Comparison of ENCODE assay signal across 19 cellular contexts in genomic region chr10:46309511-46310142, GRCh38. TPM values are rescaled to one million over a fixed set of nuclear protein-coding genes. Genes with fewer than 3 reads are reported as not detected.
"Had no signal": no experiment of that assay in that cellular context is flagged by ENCODE, and none has a peak within 500 bp of the region (broad histone marks: within the 10 kb centered on the region; RNA-seq: fewer than 3 reads in every experiment).

No MANE protein-coding gene starts in this region.

- H3K27me3 ChIP-seq: body of pancreas, ovary had no signal

- DNase-seq: activated CD4-positive, alpha-beta T cell treated with anti-CD3 and anti-CD28 coated beads, Interleukin-2, amount 50 U/mL, for 4 hours; activated naive CD4-positive, alpha-beta T cell; foreskin fibroblast; hippocampal formation; mammary epithelial cell; stimulated activated CD4-positive, alpha-beta T cell treated with anti-CD3 and anti-CD28 coated beads, Interleukin-4, amount 100 ng/mL, for 4 hours; T-helper 1 cell had no signal

- H3K4me3 ChIP-seq: body of pancreas, ovary had no signal

- H3K4me1 Mint-ChIP-seq: neural crest cell; stimulated activated memory B cell treated with anti-CD40 and anti-IgM and Interleukin-4, amounts not matched to agents 10 μg/mL and 1 μg/mL and 100 μg/mL, for 72 hours had no signal

- H3K27ac Mint-ChIP-seq: activated T-helper 1 cell treated with anti-CD3 and anti-CD28 coated beads, Interleukin-12 subunit alpha, Interleukin-12 subunit beta, Interleukin-2, Interleukin-4 antibody, amounts not matched to agents 30 ng/mL and 10 ng/mL and 1 ng/mL, durations not matched to agents 14 hours and 24 hours and 36 hours; stimulated activated memory B cell treated with anti-CD40 and anti-IgM and Interleukin-4, amounts not matched to agents 10 μg/mL and 1 μg/mL and 100 μg/mL, for 72 hours had no signal

- H3K36me3 ChIP-seq: ovary had no signal

- H3K9me3 ChIP-seq: body of pancreas, ovary had no signal

- H3K4me3 Mint-ChIP-seq: activated T-helper 1 cell treated with anti-CD3 and anti-CD28 coated beads, Interleukin-12 subunit alpha, Interleukin-12 subunit beta, Interleukin-2, Interleukin-4 antibody, amounts not matched to agents 30 ng/mL and 10 ng/mL and 1 ng/mL, durations not matched to agents 14 hours and 24 hours and 36 hours; neural crest cell; stimulated activated memory B cell treated with anti-CD40 and anti-IgM and Interleukin-4, amounts not matched to agents 10 μg/mL and 1 μg/mL and 100 μg/mL, for 72 hours had no signal

- H3K9me3 Mint-ChIP-seq: activated T-helper 1 cell treated with anti-CD3 and anti-CD28 coated beads, Interleukin-12 subunit alpha, Interleukin-12 subunit beta, Interleukin-2, Interleukin-4 antibody, amounts not matched to agents 30 ng/mL and 10 ng/mL and 1 ng/mL, durations not matched to agents 14 hours and 24 hours and 36 hours; neural crest cell; stimulated activated memory B cell treated with anti-CD40 and anti-IgM and Interleukin-4, amounts not matched to agents 10 μg/mL and 1 μg/mL and 100 μg/mL, for 72 hours had no signal

- H3K36me3 Mint-ChIP-seq: stimulated activated memory B cell treated with anti-CD40 and anti-IgM and Interleukin-4, amounts not matched to agents 10 μg/mL and 1 μg/mL and 100 μg/mL, for 72 hours had no signal

- ATAC-seq: activated CD4-positive, CD25-positive, alpha-beta regulatory T cell treated with anti-CD3 and anti-CD28 coated beads, Interleukin-2, amount 50 U/mL, for 24 hours; body of pancreas; sciatic nerve; stimulated activated memory B cell treated with anti-CD40 and anti-IgM and Interleukin-4, amounts not matched to agents 10 μg/mL and 1 μg/mL and 100 μg/mL, for 72 hours had no signal

- H3K27ac ChIP-seq: body of pancreas, ovary had no signal

- H3K4me1 ChIP-seq: body of pancreas had no signal

RNA-seq across cellular contexts. Expression of gene ANTXRL, which starts 22.8 kb away (rescaled TPM):
- total RNA-seq: activated CD8-positive, alpha-beta memory T cell treated with anti-CD3 and anti-CD28 coated beads for 36 hours; activated T-helper 1 cell treated with anti-CD3 and anti-CD28 coated beads, Interleukin-12 subunit alpha, Interleukin-12 subunit beta, Interleukin-2, Interleukin-4 antibody, amounts not matched to agents 30 ng/mL and 10 ng/mL and 1 ng/mL, durations not matched to agents 14 hours and 24 hours and 36 hours; body of pancreas; cardiac septum; dermis microvascular lymphatic vessel endothelial cell; mammary epithelial cell; mononuclear cell; neural crest cell; sciatic nerve had no signal
- polyA plus RNA-seq: keratinocyte, mammary epithelial cell, ovary had no signal
